31 cellular contexts compared by ENCODE assay signal in genomic region chr3:161156936-161157335, GRCh38.
"Had no signal": no experiment of that assay in that cellular context is flagged by ENCODE, and none has a peak within 500 bp of the region (broad histone marks: within the 10 kb centered on the region; RNA-seq: fewer than 3 reads in every experiment).

No MANE protein-coding gene starts in this region.

- ATAC-seq: activated CD4-positive, alpha-beta T cell treated with anti-CD3 and anti-CD28 coated beads for 36 hours; activated CD8-positive, alpha-beta memory T cell treated with anti-CD3 and anti-CD28 coated beads, Interleukin-2, amount 10 ng/mL, durations not matched to agents 7 days and 5 days; activated CD8-positive, alpha-beta T cell treated with anti-CD3 and anti-CD28 coated beads, Interleukin-2, amount 10 ng/mL, durations not matched to agents 7 days and 5 days; activated naive CD8-positive, alpha-beta T cell treated with anti-CD3 and anti-CD28 coated beads, Interleukin-2, amount 50 U/mL, for 24 hours; body of pancreas; effector memory CD8-positive, alpha-beta T cell had no signal

- H3K4me3 ChIP-seq: adrenal gland, body of pancreas, esophagus squamous epithelium had no signal

- H3K27ac Mint-ChIP-seq: activated CD4-positive, alpha-beta memory T cell treated with anti-CD3 and anti-CD28 coated beads for 36 hours; activated CD4-positive, alpha-beta T cell treated with anti-CD3 and anti-CD28 coated beads for 36 hours; activated CD4-positive, alpha-beta T cell treated with anti-CD3 and anti-CD28 coated beads, Interleukin-2, amount 10 ng/mL, durations not matched to agents 24 days and 14 days; activated CD8-positive, alpha-beta memory T cell treated with anti-CD3 and anti-CD28 coated beads, Interleukin-2, amount 10 ng/mL, durations not matched to agents 7 days and 5 days; activated CD8-positive, alpha-beta T cell treated with anti-CD3 and anti-CD28 coated beads, Interleukin-2, amount 10 ng/mL, durations not matched to agents 7 days and 5 days; activated naive CD4-positive, alpha-beta T cell treated with anti-CD3 and anti-CD28 coated beads for 36 hours; activated naive CD4-positive, alpha-beta T cell treated with anti-CD3 and anti-CD28 coated beads, Interleukin-2, amount 50 U/mL, for 24 hours; activated naive CD8-positive, alpha-beta T cell treated with anti-CD3 and anti-CD28 coated beads for 36 hours; activated naive CD8-positive, alpha-beta T cell treated with anti-CD3 and anti-CD28 coated beads, Interleukin-2, amount 50 U/mL, for 24 hours; activated T-helper 1 cell treated with anti-CD3 and anti-CD28 coated beads, Interleukin-12 subunit alpha, Interleukin-12 subunit beta, Interleukin-2, Interleukin-4 antibody, amounts not matched to agents 30 ng/mL and 10 ng/mL and 1 ng/mL, durations not matched to agents 14 hours and 24 hours and 36 hours; activated T-helper 2 cell treated with anti-CD3 and anti-CD28 coated beads, Interferon-gamma antibody, Interleukin-2, Interleukin-4, amounts not matched to agents 10 μg/mL and 5 μg/mL and 100 μg/mL, durations not matched to agents 14 hours and 24 hours and 36 hours; effector memory CD8-positive, alpha-beta T cell had no signal

- FAIRE-seq: colon, frontal cortex had no signal

- H3K36me3 Mint-ChIP-seq: activated CD4-positive, alpha-beta memory T cell treated with anti-CD3 and anti-CD28 coated beads for 36 hours; activated CD8-positive, alpha-beta memory T cell treated with anti-CD3 and anti-CD28 coated beads, Interleukin-2, amount 10 ng/mL, durations not matched to agents 7 days and 5 days; activated naive CD4-positive, alpha-beta T cell treated with anti-CD3 and anti-CD28 coated beads, Interleukin-2, amount 50 U/mL, for 24 hours; activated naive CD8-positive, alpha-beta T cell treated with anti-CD3 and anti-CD28 coated beads for 36 hours had no signal

- H3K4me3 Mint-ChIP-seq: activated CD4-positive, alpha-beta memory T cell treated with anti-CD3 and anti-CD28 coated beads for 36 hours; activated CD4-positive, alpha-beta T cell treated with anti-CD3 and anti-CD28 coated beads for 36 hours; activated CD4-positive, alpha-beta T cell treated with anti-CD3 and anti-CD28 coated beads, Interleukin-2, amount 10 ng/mL, durations not matched to agents 24 days and 14 days; activated CD8-positive, alpha-beta memory T cell treated with anti-CD3 and anti-CD28 coated beads, Interleukin-2, amount 10 ng/mL, durations not matched to agents 7 days and 5 days; activated CD8-positive, alpha-beta T cell treated with anti-CD3 and anti-CD28 coated beads, Interleukin-2, amount 10 ng/mL, durations not matched to agents 7 days and 5 days; activated naive CD4-positive, alpha-beta T cell treated with anti-CD3 and anti-CD28 coated beads for 36 hours; activated naive CD4-positive, alpha-beta T cell treated with anti-CD3 and anti-CD28 coated beads, Interleukin-2, amount 50 U/mL, for 24 hours; activated naive CD8-positive, alpha-beta T cell treated with anti-CD3 and anti-CD28 coated beads for 36 hours; activated naive CD8-positive, alpha-beta T cell treated with anti-CD3 and anti-CD28 coated beads, Interleukin-2, amount 50 U/mL, for 24 hours; activated T-helper 1 cell treated with anti-CD3 and anti-CD28 coated beads, Interleukin-12 subunit alpha, Interleukin-12 subunit beta, Interleukin-2, Interleukin-4 antibody, amounts not matched to agents 30 ng/mL and 10 ng/mL and 1 ng/mL, durations not matched to agents 14 hours and 24 hours and 36 hours; effector memory CD8-positive, alpha-beta T cell had no signal

- DNase-seq: activated CD4-positive, alpha-beta memory T cell treated with anti-CD3 and anti-CD28 coated beads for 36 hours; activated CD4-positive, alpha-beta T cell treated with anti-CD3 and anti-CD28 coated beads for 36 hours; activated CD4-positive, alpha-beta T cell treated with anti-CD3 and anti-CD28 coated beads, Interleukin-2, amount 10 ng/mL, durations not matched to agents 24 days and 14 days; activated CD4-positive, CD25-positive, alpha-beta regulatory T cell; activated CD4-positive, CD25-positive, alpha-beta regulatory T cell treated with anti-CD3 and anti-CD28 coated beads, Interleukin-2, amount 50 U/mL, for 72 hours; activated CD8-positive, alpha-beta memory T cell treated with anti-CD3 and anti-CD28 coated beads, Interleukin-2, amount 10 ng/mL, durations not matched to agents 7 days and 5 days; activated CD8-positive, alpha-beta memory T cell treated with anti-CD3 and anti-CD28 coated beads, Interleukin-2, amount 50 U/mL, for 4 hours; activated CD8-positive, alpha-beta T cell treated with anti-CD3 and anti-CD28 coated beads, Interleukin-2, amount 10 ng/mL, durations not matched to agents 7 days and 5 days; activated effector memory CD4-positive, alpha-beta T cell treated with anti-CD3 and anti-CD28 coated beads, Interleukin-2, amount 50 U/mL, for 16 hours; activated naive CD4-positive, alpha-beta T cell treated with anti-CD3 and anti-CD28 coated beads for 36 hours; activated naive CD8-positive, alpha-beta T cell treated with anti-CD3 and anti-CD28 coated beads for 36 hours; activated naive CD8-positive, alpha-beta T cell treated with anti-CD3 and anti-CD28 coated beads, Interleukin-2, amount 50 U/mL, for 24 hours; activated T-cell treated with anti-CD3 and anti-CD28 coated beads, Interleukin-2, amount 50 U/mL, for 1 hour; activated T-cell treated with anti-CD3 and anti-CD28 coated beads, Interleukin-2, amount 50 U/mL, for 48 hours; adrenal gland; anterior cingulate cortex; body of pancreas; caudate nucleus; cortex of kidney; dermis blood vessel endothelial cell; effector CD4-positive, alpha-beta T cell; effector memory CD8-positive, alpha-beta T cell; esophagus squamous epithelium; foreskin fibroblast; head of caudate nucleus; T-helper 2 cell had no signal

- H3K4me1 Mint-ChIP-seq: activated CD4-positive, alpha-beta T cell treated with anti-CD3 and anti-CD28 coated beads for 36 hours; activated CD4-positive, alpha-beta T cell treated with anti-CD3 and anti-CD28 coated beads, Interleukin-2, amount 10 ng/mL, durations not matched to agents 24 days and 14 days; activated CD8-positive, alpha-beta memory T cell treated with anti-CD3 and anti-CD28 coated beads, Interleukin-2, amount 10 ng/mL, durations not matched to agents 7 days and 5 days; activated naive CD4-positive, alpha-beta T cell treated with anti-CD3 and anti-CD28 coated beads, Interleukin-2, amount 50 U/mL, for 24 hours; activated naive CD8-positive, alpha-beta T cell treated with anti-CD3 and anti-CD28 coated beads for 36 hours; activated naive CD8-positive, alpha-beta T cell treated with anti-CD3 and anti-CD28 coated beads, Interleukin-2, amount 50 U/mL, for 24 hours had no signal

- H3K9me3 Mint-ChIP-seq: activated CD4-positive, alpha-beta memory T cell treated with anti-CD3 and anti-CD28 coated beads for 36 hours; activated naive CD4-positive, alpha-beta T cell treated with anti-CD3 and anti-CD28 coated beads for 36 hours; activated naive CD4-positive, alpha-beta T cell treated with anti-CD3 and anti-CD28 coated beads, Interleukin-2, amount 50 U/mL, for 24 hours; activated naive CD8-positive, alpha-beta T cell treated with anti-CD3 and anti-CD28 coated beads for 36 hours; activated naive CD8-positive, alpha-beta T cell treated with anti-CD3 and anti-CD28 coated beads, Interleukin-2, amount 50 U/mL, for 24 hours; activated T-helper 2 cell treated with anti-CD3 and anti-CD28 coated beads, Interferon-gamma antibody, Interleukin-2, Interleukin-4, amounts not matched to agents 10 μg/mL and 5 μg/mL and 100 μg/mL, durations not matched to agents 14 hours and 24 hours and 36 hours; effector memory CD8-positive, alpha-beta T cell had no signal
